In genomic region chr12:40313928-40314327, GRCh38 we compare ENCODE assay signal across 16 cellular contexts.
DNase-seq lines count a peak whose midpoint lies in the region; ATAC-seq and TF ChIP-seq lines count a peak whose summit lies in the region.
"Had no signal": no experiment of that assay in that cellular context is flagged by ENCODE, and none has a peak within 500 bp of the region (broad histone marks: within the 10 kb centered on the region; RNA-seq: fewer than 3 reads in every experiment).

No MANE protein-coding gene starts in this region.

- no peak overlapping the region for H3K4me3 ChIP-seq in gastroesophageal sphincter
- H3K4me3 ChIP-seq: cardiac muscle cell, esophagus muscularis mucosa had no signal

- H3K9me3 Mint-ChIP-seq in stimulated activated memory B cell treated with anti-CD40 and anti-IgM and Interleukin-4, amounts not matched to agents 10 μg/mL and 1 μg/mL and 100 μg/mL, for 72 hours, result no peaks in the 10 kb centered on the region
- H3K9me3 Mint-ChIP-seq: activated T-helper 1 cell treated with anti-CD3 and anti-CD28 coated beads, Interleukin-12 subunit alpha, Interleukin-12 subunit beta, Interleukin-2, Interleukin-4 antibody, amounts not matched to agents 30 ng/mL and 10 ng/mL and 1 ng/mL, durations not matched to agents 14 hours and 24 hours and 36 hours; nephron progenitor cell; stimulated activated effector memory CD8-positive, alpha-beta T cell treated with anti-CD3 and anti-CD28 coated beads, Interleukin-12 subunit alpha, Interleukin-12 subunit beta, amount 100 ng/mL, for 72 hours had no signal

- H3K4me1 ChIP-seq in gastroesophageal sphincter, result no peaks in the 10 kb centered on the region

- H3K36me3 Mint-ChIP-seq in stimulated activated memory B cell treated with anti-CD40 and anti-IgM and Interleukin-4, amounts not matched to agents 10 μg/mL and 1 μg/mL and 100 μg/mL, for 72 hours, result peaks cover 27% of the 10 kb centered on the region
- H3K36me3 Mint-ChIP-seq: stimulated activated effector memory CD8-positive, alpha-beta T cell treated with anti-CD3 and anti-CD28 coated beads, Interleukin-12 subunit alpha, Interleukin-12 subunit beta, amount 100 ng/mL, for 72 hours had no signal

- TF ChIP-seq POLR2A in gastroesophageal sphincter (IDR thresholded peaks at IDR 0.05), result no peak

- no peaks in the 10 kb centered on the region for H3K9me3 ChIP-seq in gastroesophageal sphincter
- H3K9me3 ChIP-seq: esophagus muscularis mucosa had no signal

- H3K27ac ChIP-seq in gastroesophageal sphincter, result no peak overlapping the region
- H3K27ac ChIP-seq: cardiac muscle cell, esophagus muscularis mucosa, VCaP had no signal

- H3K27me3 ChIP-seq in gastroesophageal sphincter, result no peaks in the 10 kb centered on the region
- H3K27me3 ChIP-seq: cardiac muscle cell, esophagus muscularis mucosa had no signal

- no peak for DNase-seq in NCI-H446 (lab: John Stamatoyannopoulos, UW)
- DNase-seq in stimulated activated CD4-positive, alpha-beta T cell treated with anti-CD3 and anti-CD28 coated beads, Interleukin-2, amount 100 ng/mL, for 48 hours, result no peak
- DNase-seq: Calu3; NCI-H2029; nephron progenitor cell; stimulated activated CD4-positive, alpha-beta T cell treated with anti-CD3 and anti-CD28 coated beads, Interleukin-12 subunit alpha, Interleukin-12 subunit beta, amount 100 ng/mL, for 4 hours had no signal

- TF ChIP-seq EP300 in gastroesophageal sphincter (IDR thresholded peaks at IDR 0.05), result no peak

- ATAC-seq in GM18873 (IDR thresholded peaks at IDR 0.05; ENCODE audit: low FRiP score, unreplicated experiment) (peak; percentile 83), HG02588 (IDR thresholded peaks at IDR 0.05; ENCODE audit: unreplicated experiment) (peak; percentile 72), HG03432 (IDR thresholded peaks at IDR 0.05; ENCODE audit: unreplicated experiment) (peak; percentile 83), gastroesophageal sphincter (no peak)
- ATAC-seq in stimulated activated memory B cell treated with anti-CD40 and anti-IgM and Interleukin-4, amounts not matched to agents 10 μg/mL and 1 μg/mL and 100 μg/mL, for 72 hours, result peak; percentile 82
- ATAC-seq: stimulated activated effector memory CD8-positive, alpha-beta T cell treated with anti-CD3 and anti-CD28 coated beads, Interleukin-12 subunit alpha, Interleukin-12 subunit beta, amount 100 ng/mL, for 72 hours had no signal

- peaks cover 29% of the 10 kb centered on the region for H3K4me1 Mint-ChIP-seq in stimulated activated memory B cell treated with anti-CD40 and anti-IgM and Interleukin-4, amounts not matched to agents 10 μg/mL and 1 μg/mL and 100 μg/mL, for 72 hours
- H3K4me1 Mint-ChIP-seq: nephron progenitor cell; stimulated activated effector memory CD8-positive, alpha-beta T cell treated with anti-CD3 and anti-CD28 coated beads, Interleukin-12 subunit alpha, Interleukin-12 subunit beta, amount 100 ng/mL, for 72 hours had no signal

- TF ChIP-seq CTCF in gastroesophageal sphincter (IDR thresholded peaks at IDR 0.05), result no peak

- H3K4me3 Mint-ChIP-seq in stimulated activated memory B cell treated with anti-CD40 and anti-IgM and Interleukin-4, amounts not matched to agents 10 μg/mL and 1 μg/mL and 100 μg/mL, for 72 hours, result peak overlapping the region; percentile 52
- H3K4me3 Mint-ChIP-seq: activated T-helper 1 cell treated with anti-CD3 and anti-CD28 coated beads, Interleukin-12 subunit alpha, Interleukin-12 subunit beta, Interleukin-2, Interleukin-4 antibody, amounts not matched to agents 30 ng/mL and 10 ng/mL and 1 ng/mL, durations not matched to agents 14 hours and 24 hours and 36 hours; nephron progenitor cell; stimulated activated effector memory CD8-positive, alpha-beta T cell treated with anti-CD3 and anti-CD28 coated beads, Interleukin-12 subunit alpha, Interleukin-12 subunit beta, amount 100 ng/mL, for 72 hours had no signal

- WGBS in gastroesophageal sphincter (ENCODE audit: low coverage in 1 of 2), 2 donors, result 87 to 90% methylated on average over 10 of the region's 10 CpGs

- peak overlapping the region; percentile 79 for H3K27ac Mint-ChIP-seq in stimulated activated memory B cell treated with anti-CD40 and anti-IgM and Interleukin-4, amounts not matched to agents 10 μg/mL and 1 μg/mL and 100 μg/mL, for 72 hours
- H3K27ac Mint-ChIP-seq: activated T-helper 1 cell treated with anti-CD3 and anti-CD28 coated beads, Interleukin-12 subunit alpha, Interleukin-12 subunit beta, Interleukin-2, Interleukin-4 antibody, amounts not matched to agents 30 ng/mL and 10 ng/mL and 1 ng/mL, durations not matched to agents 14 hours and 24 hours and 36 hours; nephron progenitor cell; stimulated activated effector memory CD8-positive, alpha-beta T cell treated with anti-CD3 and anti-CD28 coated beads, Interleukin-12 subunit alpha, Interleukin-12 subunit beta, amount 100 ng/mL, for 72 hours had no signal

- peaks cover 0 to 38% of the 10 kb centered on the region in 2 donors for H3K36me3 ChIP-seq in gastroesophageal sphincter
- H3K36me3 ChIP-seq: cardiac muscle cell had no signal

- H3K27me3 Mint-ChIP-seq in stimulated activated memory B cell treated with anti-CD40 and anti-IgM and Interleukin-4, amounts not matched to agents 10 μg/mL and 1 μg/mL and 100 μg/mL, for 72 hours, result no peaks in the 10 kb centered on the region
